In the genomic region with DNA sequence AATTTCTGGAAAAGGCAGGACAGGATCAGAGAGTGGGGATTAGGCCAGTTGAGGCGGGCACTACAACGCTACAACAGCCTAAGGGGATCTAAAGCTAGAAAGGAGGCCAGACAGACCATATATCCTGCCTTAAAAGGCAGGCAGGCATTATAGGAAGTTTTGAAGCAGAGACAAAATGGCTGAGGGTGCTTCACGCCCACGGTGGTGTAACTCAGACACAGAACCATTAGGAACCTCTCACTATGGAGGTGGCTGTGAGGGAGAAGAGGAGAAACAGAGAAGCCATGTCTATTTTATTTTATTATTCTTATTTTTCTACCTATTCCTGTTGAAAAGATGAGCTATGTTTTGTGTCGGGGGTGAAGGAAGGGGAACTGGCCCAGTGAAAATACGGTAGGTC, we compare ENCODE assay signal across 13 cellular contexts. TPM values are rescaled to one million over a fixed set of nuclear protein-coding genes. Genes with fewer than 3 reads are reported as not detected.
DNase-seq lines count a peak whose midpoint lies in the region; ATAC-seq and TF ChIP-seq lines count a peak whose summit lies in the region.
"Had no signal": no experiment of that assay in that cellular context is flagged by ENCODE, and none has a peak within 500 bp of the region (broad histone marks: within the 10 kb centered on the region; RNA-seq: fewer than 3 reads in every experiment).

No MANE protein-coding gene starts in this region.

- H3K4me2 ChIP-seq in mesenchymal stem cell (ENCODE audit: low read length, poor library complexity, severe bottlenecking), result no peak overlapping the region

- WGBS in upper lobe of left lung, 2 donors, result 85 to 90% methylated on average over 6 of the region's 6 CpGs
- WGBS in mesenchymal stem cell, result 97% methylated on average over 6 of the region's 6 CpGs

- H3K9ac ChIP-seq in mesenchymal stem cell (ENCODE audit: low read length), result no peak overlapping the region

- H3K27ac ChIP-seq in lower lobe of right lung (peak overlapping the region; percentile 99), upper lobe of left lung (peak overlapping the region; percentile 94 to 99 (median 96)), mesenchymal stem cell (ENCODE audit: low read length, poor library complexity, severe bottlenecking) (no peak overlapping the region)

- no peak overlapping the region for H3K4ac ChIP-seq in mesenchymal stem cell (ENCODE audit: low read depth in 1 of 2, low read length in 2 of 2)

- no peak overlapping the region for H4K8ac ChIP-seq in mesenchymal stem cell (ENCODE audit: low read length)

- no peak for TF ChIP-seq EP300 in upper lobe of left lung (IDR thresholded peaks at IDR 0.05)

- ATAC-seq in lower lobe of right lung (no peak), upper lobe of left lung (ENCODE audit: low FRiP score in 2 of 2) (no peak)

- H2AFZ ChIP-seq in mesenchymal stem cell (ENCODE audit: low read depth, low read length), result no peak overlapping the region

- no peaks in the 10 kb centered on the region for H3K79me1 ChIP-seq in mesenchymal stem cell (replicated peaks; ENCODE audit: low read length, poor library complexity, severe bottlenecking)

- no peaks in the 10 kb centered on the region for H3K9me3 ChIP-seq in lower lobe of right lung
- no peaks in the 10 kb centered on the region for H3K9me3 ChIP-seq in upper lobe of left lung
- H3K9me3 ChIP-seq in mesenchymal stem cell (ENCODE audit: control insufficient read depth, low read length), result no peaks in the 10 kb centered on the region
- H3K9me3 ChIP-seq: BE2C, breast epithelium, sigmoid colon had no signal

- H3K4me3 Mint-ChIP-seq in activated naive CD4-positive, alpha-beta T cell treated with anti-CD3 and anti-CD28 coated beads, Interleukin-2, amount 10 ng/mL, durations not matched to agents 7 days and 5 days, result no peak overlapping the region
- peak overlapping the region; percentile 43 for H3K4me3 Mint-ChIP-seq in activated T-helper 2 cell treated with anti-CD3 and anti-CD28 coated beads, Interferon-gamma antibody, Interleukin-2, Interleukin-4, amounts not matched to agents 10 μg/mL and 5 μg/mL and 100 μg/mL, durations not matched to agents 14 hours and 24 hours and 36 hours (ENCODE audit: low read depth)

- no peaks in the 10 kb centered on the region for H3K9me3 Mint-ChIP-seq in activated naive CD4-positive, alpha-beta T cell treated with anti-CD3 and anti-CD28 coated beads, Interleukin-2, amount 10 ng/mL, durations not matched to agents 7 days and 5 days
- H3K9me3 Mint-ChIP-seq in activated T-helper 2 cell treated with anti-CD3 and anti-CD28 coated beads, Interferon-gamma antibody, Interleukin-2, Interleukin-4, amounts not matched to agents 10 μg/mL and 5 μg/mL and 100 μg/mL, durations not matched to agents 14 hours and 24 hours and 36 hours, result no peaks in the 10 kb centered on the region

- H2BK5ac ChIP-seq in mesenchymal stem cell (ENCODE audit: low read depth, low read length, poor library complexity, severe bottlenecking), result no peak overlapping the region

- no peak overlapping the region for H4K91ac ChIP-seq in mesenchymal stem cell (ENCODE audit: low read length)

- CTCF ChIA-PET in activated naive CD4-positive, alpha-beta T cell treated with anti-CD3 and anti-CD28 coated beads, Interleukin-2, amount 10 ng/mL, durations not matched to agents 7 days and 5 days (lab: Charles Lee), result interaction anchor here (1.0 to 1.4 kb wide), 2 partner anchors 87 to 107 kb away, joined by 3 to 4 read pairs; a partner anchor contains a TSS

- no peak overlapping the region for H2BK12ac ChIP-seq in mesenchymal stem cell (ENCODE audit: low read length in 2 of 2)

- H2BK15ac ChIP-seq in mesenchymal stem cell (ENCODE audit: low read depth, poor library complexity, severe bottlenecking), result no peak overlapping the region

- no peaks in the 10 kb centered on the region for H3K27me3 ChIP-seq in lower lobe of right lung (ENCODE audit: low read depth)
- H3K27me3 ChIP-seq in upper lobe of left lung, result no peaks in the 10 kb centered on the region
- H3K27me3 ChIP-seq in mesenchymal stem cell (ENCODE audit: control insufficient read depth in 1 of 2, insufficient read depth in 1 of 2, low read length in 2 of 2), result no peaks in the 10 kb centered on the region
- H3K27me3 ChIP-seq: BE2C, breast epithelium, sigmoid colon had no signal

- H3K27me3 Mint-ChIP-seq in activated naive CD4-positive, alpha-beta T cell treated with anti-CD3 and anti-CD28 coated beads, Interleukin-2, amount 10 ng/mL, durations not matched to agents 7 days and 5 days, result no peaks in the 10 kb centered on the region
- no peaks in the 10 kb centered on the region for H3K27me3 Mint-ChIP-seq in activated T-helper 2 cell treated with anti-CD3 and anti-CD28 coated beads, Interferon-gamma antibody, Interleukin-2, Interleukin-4, amounts not matched to agents 10 μg/mL and 5 μg/mL and 100 μg/mL, durations not matched to agents 14 hours and 24 hours and 36 hours (ENCODE audit: low read depth)

- intact Hi-C loops in activated T-helper 2 cell treated with anti-CD3 and anti-CD28 coated beads, Interferon-gamma antibody, Interleukin-2, Interleukin-4, amounts not matched to agents 10 μg/mL and 5 μg/mL and 100 μg/mL, durations not matched to agents 14 hours and 24 hours and 36 hours (cut with micrococcal nuclease), result loop anchor here (2.0 to 5.0 kb wide), 3 partner anchors 85 to 247 kb away; a partner anchor contains a TSS
- intact Hi-C loops in lower lobe of right lung (cut with DNase I), result no loop called here

- TF ChIP-seq CTCF in lower lobe of right lung (IDR thresholded peaks at IDR 0.05) (no peak), upper lobe of left lung (IDR thresholded peaks at IDR 0.05) (no peak)

- H2BK120ac ChIP-seq in mesenchymal stem cell (ENCODE audit: low read depth, low read length), result no peak overlapping the region

- DNase-seq in activated naive CD4-positive, alpha-beta T cell treated with anti-CD3 and anti-CD28 coated beads, Interleukin-2, amount 10 ng/mL, durations not matched to agents 7 days and 5 days, result no peak
- no peak for DNase-seq in activated naive CD4-positive, alpha-beta T cell treated with Interleukin-2 at 50 U/mL for 16 hours
- DNase-seq in activated T-helper 2 cell treated with anti-CD3 and anti-CD28 coated beads, Interferon-gamma antibody, Interleukin-2, Interleukin-4, amounts not matched to agents 10 μg/mL and 5 μg/mL and 100 μg/mL, durations not matched to agents 14 hours and 24 hours and 36 hours (ENCODE audit: low spot score), result no peak
- no peak for DNase-seq in lower lobe of right lung
- no peak for DNase-seq in upper lobe of left lung
- no peak for DNase-seq in midbrain (lab: John Stamatoyannopoulos, UW)
- no peak for DNase-seq in mesenchymal stem cell
- DNase-seq in epidermal melanocyte (ENCODE audit: insufficient read length, low spot score), result no peak
- DNase-seq: activated CD4-positive, CD25-positive, alpha-beta regulatory T cell; BE2C; sigmoid colon had no signal

- H3K36me3 Mint-ChIP-seq in activated naive CD4-positive, alpha-beta T cell treated with anti-CD3 and anti-CD28 coated beads, Interleukin-2, amount 10 ng/mL, durations not matched to agents 7 days and 5 days, result peaks cover 15% of the 10 kb centered on the region
- peaks cover 11% of the 10 kb centered on the region for H3K36me3 Mint-ChIP-seq in activated T-helper 2 cell treated with anti-CD3 and anti-CD28 coated beads, Interferon-gamma antibody, Interleukin-2, Interleukin-4, amounts not matched to agents 10 μg/mL and 5 μg/mL and 100 μg/mL, durations not matched to agents 14 hours and 24 hours and 36 hours (ENCODE audit: low read depth)

- no peak overlapping the region for H3K23ac ChIP-seq in mesenchymal stem cell (ENCODE audit: low read length in 2 of 2)

- H3K4me3 ChIP-seq in lower lobe of right lung, result no peak overlapping the region
- no peak overlapping the region for H3K4me3 ChIP-seq in upper lobe of left lung
- H3K4me3 ChIP-seq in mesenchymal stem cell (ENCODE audit: insufficient read depth in 1 of 2, low read depth in 1 of 2, low read length in 2 of 2), result no peak overlapping the region
- H3K4me3 ChIP-seq: breast epithelium, lung, sigmoid colon had no signal

- peaks cover 75% of the 10 kb centered on the region for H3K4me1 ChIP-seq in lower lobe of right lung
- H3K4me1 ChIP-seq in upper lobe of left lung, result peaks cover 45 to 65% (median 61%) of the 10 kb centered on the region in 4 donors
- peaks cover 10% of the 10 kb centered on the region for H3K4me1 ChIP-seq in mesenchymal stem cell (ENCODE audit: control insufficient read depth, insufficient read depth, low read depth, low read length)
- H3K4me1 ChIP-seq: BE2C had no signal

- peak overlapping the region; percentile 100 for H3K27ac Mint-ChIP-seq in activated naive CD4-positive, alpha-beta T cell treated with anti-CD3 and anti-CD28 coated beads, Interleukin-2, amount 10 ng/mL, durations not matched to agents 7 days and 5 days
- H3K27ac Mint-ChIP-seq in activated T-helper 2 cell treated with anti-CD3 and anti-CD28 coated beads, Interferon-gamma antibody, Interleukin-2, Interleukin-4, amounts not matched to agents 10 μg/mL and 5 μg/mL and 100 μg/mL, durations not matched to agents 14 hours and 24 hours and 36 hours, result peak overlapping the region; percentile 89

- no peak overlapping the region for H3K14ac ChIP-seq in mesenchymal stem cell (ENCODE audit: low read length in 2 of 2)

- no peak overlapping the region for H3K18ac ChIP-seq in mesenchymal stem cell (ENCODE audit: low read depth in 1 of 2, low read length in 2 of 2)

- peaks cover 4% of the 10 kb centered on the region for H3K36me3 ChIP-seq in lower lobe of right lung
- H3K36me3 ChIP-seq in upper lobe of left lung, result peaks cover 0 to 3% (median 1%) of the 10 kb centered on the region in 4 donors
- H3K36me3 ChIP-seq in mesenchymal stem cell (ENCODE audit: control insufficient read depth in 1 of 2, insufficient read depth in 2 of 2, low read depth in 1 of 2, low read length in 2 of 2), result peaks cover 0 to 4% of the 10 kb centered on the region in 2 experiments
- H3K36me3 ChIP-seq: BE2C, breast epithelium had no signal

- peaks cover 49% of the 10 kb centered on the region for H3K4me1 Mint-ChIP-seq in activated naive CD4-positive, alpha-beta T cell treated with anti-CD3 and anti-CD28 coated beads, Interleukin-2, amount 10 ng/mL, durations not matched to agents 7 days and 5 days
- H3K4me1 Mint-ChIP-seq in activated T-helper 2 cell treated with anti-CD3 and anti-CD28 coated beads, Interferon-gamma antibody, Interleukin-2, Interleukin-4, amounts not matched to agents 10 μg/mL and 5 μg/mL and 100 μg/mL, durations not matched to agents 14 hours and 24 hours and 36 hours (ENCODE audit: low read depth), result peaks cover 37% of the 10 kb centered on the region

- H2AK5ac ChIP-seq in mesenchymal stem cell (ENCODE audit: low read length, severe bottlenecking), result no peak overlapping the region

- TF ChIP-seq POLR2A in upper lobe of left lung (IDR thresholded peaks at IDR 0.05), result no peak

RNA-seq across cellular contexts. Expression of a gene that starts 2.1 kb away (rescaled TPM):
- 78.6 and 82.7 TPM in 2 replicates for total RNA-seq in activated T-helper 2 cell treated with anti-CD3 and anti-CD28 coated beads, Interferon-gamma antibody, Interleukin-2, Interleukin-4, amounts not matched to agents 10 μg/mL and 5 μg/mL and 100 μg/mL, durations not matched to agents 14 hours and 24 hours and 36 hours
- total RNA-seq in lower lobe of right lung (71.3 TPM), upper lobe of left lung (100 to 1,000 TPM in 2 of 6 donors, 10 to 100 TPM in 4; 28.1 to 190 (median 66.9) TPM)
- polyA plus RNA-seq in mesenchymal stem cell (2013, experiment 1 of 2), result 27.9 TPM
- polyA plus RNA-seq in mesenchymal stem cell (2013, experiment 2 of 2), result 27.8 TPM

RNA-seq across cellular contexts. Expression of a gene that starts 16.2 kb away (rescaled TPM):
- total RNA-seq in activated T-helper 2 cell treated with anti-CD3 and anti-CD28 coated beads, Interferon-gamma antibody, Interleukin-2, Interleukin-4, amounts not matched to agents 10 μg/mL and 5 μg/mL and 100 μg/mL, durations not matched to agents 14 hours and 24 hours and 36 hours, result 168 and 173 TPM in 2 replicates
- total RNA-seq in lower lobe of right lung, result 450 TPM
- 100 to 1,000 TPM; 174 to 603 (median 445) TPM for total RNA-seq in upper lobe of left lung
- 356 TPM for polyA plus RNA-seq in mesenchymal stem cell (2013, experiment 1 of 2)
- polyA plus RNA-seq in mesenchymal stem cell (2013, experiment 2 of 2), result 358 TPM
